Comparison of ENCODE assay signal across 7 cellular contexts in genomic region chr2:148231858-148232257, GRCh38.
"Had no signal": no experiment of that assay in that cellular context is flagged by ENCODE, and none has a peak within 500 bp of the region (broad histone marks: within the 10 kb centered on the region; RNA-seq: fewer than 3 reads in every experiment).

No MANE protein-coding gene starts in this region.

- H2AFZ ChIP-seq: GM23338 had no signal

- FAIRE-seq: H1, H54, HTR-8/SVneo had no signal

- H3K4me2 ChIP-seq: GM23338 had no signal

- H3K4me3 ChIP-seq: GM23338 had no signal

- ATAC-seq: GM23338 had no signal

- DNase-seq: H9, HCEC 1CT, KBM-7 had no signal
